Comparison of ENCODE assay signal across 13 cellular contexts in the genomic region with DNA sequence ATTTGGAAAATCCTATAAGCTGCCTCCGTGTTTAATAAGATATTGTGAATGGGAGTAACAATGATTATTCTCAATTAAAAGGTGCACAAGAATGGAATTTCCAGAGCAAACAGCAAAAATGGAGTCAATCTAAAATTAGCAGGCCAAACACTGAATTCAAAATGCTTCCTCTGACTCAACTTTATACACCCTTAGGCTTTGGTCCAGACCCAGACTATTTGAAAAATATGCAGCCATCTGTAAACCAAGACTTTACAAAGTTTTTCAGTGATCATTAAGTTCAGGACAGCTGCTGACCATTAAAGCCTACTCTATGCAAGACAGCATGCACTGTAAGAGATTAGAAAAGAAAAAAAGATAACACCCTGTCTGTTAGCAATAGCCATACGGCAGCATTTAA. TPM values are rescaled to one million over a fixed set of nuclear protein-coding genes. Genes with fewer than 3 reads are reported as not detected.
DNase-seq lines count a peak whose midpoint lies in the region; ATAC-seq and TF ChIP-seq lines count a peak whose summit lies in the region.
"Had no signal": no experiment of that assay in that cellular context is flagged by ENCODE, and none has a peak within 500 bp of the region (broad histone marks: within the 10 kb centered on the region; RNA-seq: fewer than 3 reads in every experiment).

No MANE protein-coding gene starts in this region.

- CTCF ChIA-PET in naive thymus-derived CD4-positive, alpha-beta T cell (lab: Charles Lee): interaction anchor here (2.1 to 13.0 kb wide), 3 partner anchors 10 to 28 kb away, joined by 6 to 339 read pairs (median 27); no protein-coding TSS in a partner anchor

- H3K9me3 Mint-ChIP-seq in chondrocyte (ENCODE audit: low read depth): no peaks in the 10 kb centered on the region
- no peaks in the 10 kb centered on the region for H3K9me3 Mint-ChIP-seq in naive thymus-derived CD4-positive, alpha-beta T cell

- POLR2A ChIA-PET in naive thymus-derived CD4-positive, alpha-beta T cell (lab: Charles Lee): interaction anchor here (0.6 to 12.4 kb wide), 5 partner anchors 9 to 322 kb away, joined by 3 to 175 read pairs (median 8); no protein-coding TSS in a partner anchor

- H3K4me3 Mint-ChIP-seq in chondrocyte (ENCODE audit: unreplicated experiment): no peak overlapping the region
- H3K4me3 Mint-ChIP-seq in naive thymus-derived CD4-positive, alpha-beta T cell: no peak overlapping the region

- no peaks in the 10 kb centered on the region for H3K9me3 ChIP-seq in muscle layer of duodenum (ENCODE audit: control insufficient read depth in 1 of 2, low read length in 2 of 2)
- no peaks in the 10 kb centered on the region for H3K9me3 ChIP-seq in naive thymus-derived CD4-positive, alpha-beta T cell (ENCODE audit: control insufficient read depth in 2 of 3, low read length in 3 of 3)

- H3K27ac ChIP-seq in muscle layer of duodenum (ENCODE audit: low read length): peak overlapping the region; percentile 27
- no peak overlapping the region for H3K27ac ChIP-seq in naive thymus-derived CD4-positive, alpha-beta T cell (ENCODE audit: low read depth, low read length)

- H3K36me3 ChIP-seq in muscle layer of duodenum (ENCODE audit: control insufficient read depth in 1 of 2, insufficient read depth in 2 of 2, low read length in 2 of 2): no peaks in the 10 kb centered on the region
- H3K36me3 ChIP-seq in naive thymus-derived CD4-positive, alpha-beta T cell (ENCODE audit: control insufficient read depth in 2 of 3, insufficient read depth in 3 of 3, low read length in 3 of 3): no peaks in the 10 kb centered on the region

- peaks cover 0 to 26% of the 10 kb centered on the region in 2 donors for H3K4me1 ChIP-seq in muscle layer of duodenum (ENCODE audit: control insufficient read depth in 1 of 2, insufficient read depth in 2 of 2, low read length in 2 of 2)
- H3K4me1 ChIP-seq in naive thymus-derived CD4-positive, alpha-beta T cell (ENCODE audit: control insufficient read depth in 2 of 2, insufficient read depth in 2 of 2, low read length in 2 of 2): no peaks in the 10 kb centered on the region

- DNase-seq in AG08396 (ENCODE audit: low spot score) (peak; percentile 33), HFF-Myc (ENCODE audit: extremely low read depth, low read depth) (peak; percentile 36), chondrocyte (ENCODE audit: low spot score) (no peak), T-helper 2 cell (no peak)
- no peak for DNase-seq in naive thymus-derived CD4-positive, alpha-beta T cell
- DNase-seq: activated CD4-positive, alpha-beta T cell treated with anti-CD3 and anti-CD28 coated beads, Interleukin-2, amount 50 U/mL, for 4 hours; anterior cingulate cortex; right cardiac atrium had no signal

- no peak for TF ChIP-seq CTCF in HFF-Myc (IDR thresholded peaks at IDR 0.05; ENCODE audit: low read depth, low read length, missing control alignments)
- TF ChIP-seq CTCF in chondrocyte (IDR thresholded peaks at IDR 0.05): no peak

- no peaks in the 10 kb centered on the region for H3K27me3 Mint-ChIP-seq in chondrocyte (ENCODE audit: low read depth)
- no peaks in the 10 kb centered on the region for H3K27me3 Mint-ChIP-seq in naive thymus-derived CD4-positive, alpha-beta T cell

- ATAC-seq in naive thymus-derived CD4-positive, alpha-beta T cell: no peak
- ATAC-seq in HG03439 (IDR thresholded peaks at IDR 0.05; ENCODE audit: unreplicated experiment): no peak
- no peak for ATAC-seq in HG02885 (IDR thresholded peaks at IDR 0.05; ENCODE audit: poor library complexity, unreplicated experiment)

- intact Hi-C loops in naive thymus-derived CD4-positive, alpha-beta T cell (cut with micrococcal nuclease): no loop called here

- peak overlapping the region; percentile 74 for H3K27ac Mint-ChIP-seq in chondrocyte (ENCODE audit: unreplicated experiment)
- H3K27ac Mint-ChIP-seq in naive thymus-derived CD4-positive, alpha-beta T cell: peak overlapping the region in 2 of 9 donors; percentile 2 to 26

- no peaks in the 10 kb centered on the region for H3K27me3 ChIP-seq in muscle layer of duodenum (ENCODE audit: low read depth, low read length)
- no peaks in the 10 kb centered on the region for H3K27me3 ChIP-seq in naive thymus-derived CD4-positive, alpha-beta T cell (ENCODE audit: control insufficient read depth in 2 of 2, insufficient read depth in 2 of 2, low read length in 2 of 2)

- no peaks in the 10 kb centered on the region for H3K36me3 Mint-ChIP-seq in chondrocyte (ENCODE audit: low read depth)
- no peaks in the 10 kb centered on the region for H3K36me3 Mint-ChIP-seq in naive thymus-derived CD4-positive, alpha-beta T cell

- H3K4me3 ChIP-seq in HFF-Myc (replicated peaks; ENCODE audit: low read depth, low read length): no peak overlapping the region
- H3K4me3 ChIP-seq in muscle layer of duodenum (ENCODE audit: low read depth in 1 of 2, low read length in 2 of 2): no peak overlapping the region
- H3K4me3 ChIP-seq in naive thymus-derived CD4-positive, alpha-beta T cell (ENCODE audit: low read length): no peak overlapping the region
- H3K4me3 ChIP-seq: lung had no signal

- H3K4me1 Mint-ChIP-seq in chondrocyte (ENCODE audit: low read depth): peaks cover 44% of the 10 kb centered on the region
- H3K4me1 Mint-ChIP-seq in naive thymus-derived CD4-positive, alpha-beta T cell: peaks cover 16 to 55% (median 36%) of the 10 kb centered on the region in 7 donors

RNA-seq across cellular contexts. Expression of gene CCN6, which starts 39.4 kb away (rescaled TPM):
- total RNA-seq in chondrocyte: not detected in 3 replicates
- total RNA-seq in naive thymus-derived CD4-positive, alpha-beta T cell: not detected
- polyA plus RNA-seq in naive thymus-derived CD4-positive, alpha-beta T cell: under 1 TPM in 1 of 2 donors, not detected in 1; 0.13 TPM
- total RNA-seq: glomerular endothelial cell, lung, right cardiac atrium had no signal
- polyA plus RNA-seq: lung, right cardiac atrium had no signal

Comparison
In these comparisons a context has a peak if more than half of its experiments do, and no peak if none do; other contexts are left out.
1. DNase-seq: peak in AG08396 (single experiment) and HFF-Myc (single experiment); none in chondrocyte (single experiment), naive thymus-derived CD4-positive, alpha-beta T cell (0 of 9) and T-helper 2 cell (0 of 5).